Comparison of ENCODE assay signal across 8 cellular contexts in the genomic region with DNA sequence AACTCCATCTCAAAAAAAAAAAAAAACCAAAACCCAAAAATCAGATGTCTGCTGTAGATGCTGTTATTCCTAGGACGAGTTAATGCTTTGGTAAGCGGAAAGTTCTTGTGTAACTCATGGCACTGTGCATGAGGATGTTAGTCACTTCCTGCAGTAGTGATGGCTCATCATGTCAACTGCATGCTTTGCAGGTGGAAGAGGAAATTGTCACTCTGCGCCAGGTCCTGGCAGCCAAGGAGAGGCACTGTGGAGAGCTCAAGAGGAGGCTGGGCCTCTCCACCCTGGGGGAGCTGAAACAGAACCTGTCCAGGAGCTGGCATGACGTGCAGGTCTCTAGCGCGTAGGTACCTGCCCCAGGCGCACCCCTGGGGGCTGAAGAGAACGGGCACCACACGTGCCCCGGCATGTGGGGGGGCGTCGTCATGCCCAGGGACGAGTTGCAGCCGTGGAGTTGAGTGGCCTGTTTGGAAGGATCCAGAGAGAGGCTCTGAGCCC. TPM values are rescaled to one million over a fixed set of nuclear protein-coding genes. Genes with fewer than 3 reads are reported as not detected.
A peak's percentile ranks its signal among the peaks of the same experiment; 100 is the strongest.
DNase-seq lines count a peak whose midpoint lies in the region; ATAC-seq and TF ChIP-seq lines count a peak whose summit lies in the region.

No MANE protein-coding gene starts in this region.

- H3F3A ChIP-seq in Loucy (ENCODE audit: low read depth) = no peaks in the 10 kb centered on the region

- 79 to 87% methylated on average over 12 to 14 of the region's 14 CpGs for WGBS in testis, 2 donors

- no peaks in the 10 kb centered on the region for H3K9me3 ChIP-seq in Loucy (ENCODE audit: insufficient read depth, low read depth, low read length)
- no peaks in the 10 kb centered on the region for H3K9me3 ChIP-seq in Caco-2
- no peaks in the 10 kb centered on the region for H3K9me3 ChIP-seq in testis

- no peak overlapping the region for H3K27ac Mint-ChIP-seq in Caco-2 (ENCODE audit: unreplicated experiment)

- BruUV-seq in Caco-2 (replicated peaks; lab: Mats Ljungman, UMichigan) = no TSS peak

- H3K27me3 Mint-ChIP-seq in Caco-2 (ENCODE audit: insufficient read depth, unreplicated experiment) = no peaks in the 10 kb centered on the region

- H3K4me2 ChIP-seq in Loucy (ENCODE audit: low read depth, low read length, poor library complexity, severe bottlenecking) = peak overlapping the region; percentile 13

- POLR2A ChIA-PET in Caco-2 (lab: Charles Lee) = no interaction called here

- TF ChIP-seq POLR2A in testis (IDR thresholded peaks at IDR 0.05) = no peak

- no peaks in the 10 kb centered on the region for H3K4me1 Mint-ChIP-seq in Caco-2 (ENCODE audit: low read depth, unreplicated experiment)

- ATAC-seq in stimulated activated naive CD8-positive, alpha-beta T cell treated with anti-CD3 and anti-CD28 coated beads, Interleukin-15, Interleukin-2, amounts not matched to agents 100 U/mL and 50 U/mL, for 24 hours = peak; percentile 97

- peaks cover 16% of the 10 kb centered on the region; the same call in 1 of the 2 replicates for H3K79me2 ChIP-seq in Loucy (ENCODE audit: insufficient read depth, low read length)

- no peak overlapping the region for H2AFZ ChIP-seq in Loucy (ENCODE audit: low read length)

- TF ChIP-seq CTCF in Loucy (conservative IDR thresholded peaks at IDR 0.05; ENCODE audit: low read length) (no peak), Caco-2 (IDR thresholded peaks at IDR 0.05; ENCODE audit: insufficient read depth in 1 of 2, low read depth in 1 of 2, low read length in 1 of 2, severe bottlenecking in 1 of 2, unreplicated experiment in 1 of 2) (no peak), testis (IDR thresholded peaks at IDR 0.05) (no peak)

- no peaks in the 10 kb centered on the region for H3K9me2 ChIP-seq in Loucy (replicated peaks; ENCODE audit: low read depth, low read length)

- CTCF ChIA-PET in Caco-2 (lab: Charles Lee) = no interaction called here

- H3K36me3 ChIP-seq in Loucy (ENCODE audit: insufficient read depth, low read length) (peaks cover 45% of the 10 kb centered on the region; the same call in 1 of the 2 replicates), Caco-2 (ENCODE audit: control insufficient read depth, insufficient read depth, low read length) (peaks cover 22% of the 10 kb centered on the region), testis (ENCODE audit: low read depth, missing control alignments) (no peaks in the 10 kb centered on the region)

- H3K36me3 Mint-ChIP-seq in Caco-2 (ENCODE audit: insufficient read depth, unreplicated experiment) = peaks cover 100% of the 10 kb centered on the region

- no peaks in the 10 kb centered on the region for H3K27me3 ChIP-seq in Loucy (ENCODE audit: insufficient read depth, low read length, poor library complexity, severe bottlenecking)
- H3K27me3 ChIP-seq in Caco-2 (replicated peaks; ENCODE audit: control insufficient read depth, insufficient read depth, low read length) = no peaks in the 10 kb centered on the region
- no peaks in the 10 kb centered on the region for H3K27me3 ChIP-seq in testis

- DNase-seq in activated T-cell treated with anti-CD3 and anti-CD28 coated beads, Interleukin-2, amount 50 U/mL, for 48 hours = peak; percentile 60 to 64
- peak; percentile 90 for DNase-seq in cardiac septum (ENCODE audit: low spot score)
- DNase-seq in stimulated activated naive CD8-positive, alpha-beta T cell treated with anti-CD3 and anti-CD28 coated beads, Interleukin-15, Interleukin-2, amounts not matched to agents 100 U/mL and 50 U/mL, for 24 hours = peak; percentile 44
- no peak for DNase-seq in Caco-2
- no peak for DNase-seq in testis
- DNase-seq in NCI-H774 (lab: John Stamatoyannopoulos, UW) = no peak
- DNase-seq in NCI-H2029 (lab: John Stamatoyannopoulos, UW) = no peak

- no peak overlapping the region for H3K4me3 Mint-ChIP-seq in Caco-2 (ENCODE audit: unreplicated experiment)

- H3K27ac ChIP-seq in testis = peak overlapping the region in 1 of 2 donors; percentile 41

- intact Hi-C loops in cardiac septum (cut with DNase I) (no loop called here), Caco-2 (cut with micrococcal nuclease; ENCODE audit: unreplicated experiment) (no loop called here), testis (cut with DNase I; ENCODE audit: low total_unique reads) (no loop called here)

- no peak overlapping the region for H3K4me3 ChIP-seq in Loucy (ENCODE audit: low read length, poor library complexity, severe bottlenecking)
- no peak overlapping the region for H3K4me3 ChIP-seq in Caco-2 (ENCODE audit: low read depth, low read length)
- no peak overlapping the region for H3K4me3 ChIP-seq in testis

- no peaks in the 10 kb centered on the region for H3K9me3 Mint-ChIP-seq in Caco-2 (ENCODE audit: unreplicated experiment)

- H3K9ac ChIP-seq in Loucy (ENCODE audit: low read depth, low read length, poor library complexity, severe bottlenecking) = no peak overlapping the region

- H4K20me1 ChIP-seq in Loucy (ENCODE audit: insufficient read depth, low read length, poor library complexity, severe bottlenecking) = no peaks in the 10 kb centered on the region

- peaks cover 7% of the 10 kb centered on the region for H3K4me1 ChIP-seq in Loucy (ENCODE audit: insufficient read depth, low read length, poor library complexity, severe bottlenecking)
- H3K4me1 ChIP-seq in Caco-2 = no peaks in the 10 kb centered on the region
- H3K4me1 ChIP-seq in testis = no peaks in the 10 kb centered on the region

RNA-seq across cellular contexts. Expression of gene TPD52L2, which starts 8.5 kb away (rescaled TPM):
- total RNA-seq in cardiac septum (72.0 TPM), Caco-2 (2022) (286 and 293 TPM in 2 replicates), testis (100 to 1,000 TPM; 100 to 132 TPM)
- polyA plus RNA-seq in testis (ENCODE audit: insufficient read depth, low read depth, low replicate concordance) = 89.9 TPM

RNA-seq across cellular contexts. Expression of gene ABHD16B, which starts 12.2 kb away (rescaled TPM):
- total RNA-seq in cardiac septum (not detected), Caco-2 (2022) (0.27 TPM in 1 of 2 replicates, not detected in the other), testis (10 to 100 TPM; 13.8 to 20.9 TPM)
- polyA plus RNA-seq in testis (ENCODE audit: insufficient read depth, low read depth, low replicate concordance) = 10.8 TPM

RNA-seq across cellular contexts. Expression of gene DNAJC5, which starts 21.4 kb away (rescaled TPM):
- total RNA-seq in cardiac septum (36.1 TPM), Caco-2 (2022) (117 and 124 TPM in 2 replicates), testis (10 to 100 TPM; 58.2 to 64.8 TPM)
- 35.6 TPM for polyA plus RNA-seq in testis (ENCODE audit: insufficient read depth, low read depth, low replicate concordance)

RNA-seq across cellular contexts. Expression of gene ZBTB46, which starts 42.5 kb away (rescaled TPM):
- 17.4 TPM for total RNA-seq in cardiac septum
- 9.1 and 9.5 TPM in 2 replicates for total RNA-seq in Caco-2 (2022)
- 10 to 100 TPM; 12.5 to 15.4 TPM for total RNA-seq in testis
- 5.2 TPM for polyA plus RNA-seq in testis (ENCODE audit: insufficient read depth, low read depth, low replicate concordance)

Comparison
In these comparisons a context has a peak if more than half of its experiments do, and no peak if none do; other contexts are left out.
1. DNase-seq: peak in activated T-cell treated with anti-CD3 and anti-CD28 coated beads, Interleukin-2, amount 50 U/mL, for 48 hours (2 of 2), cardiac septum (single experiment) and stimulated activated naive CD8-positive, alpha-beta T cell treated with anti-CD3 and anti-CD28 coated beads, Interleukin-15, Interleukin-2, amounts not matched to agents 100 U/mL and 50 U/mL, for 24 hours (single experiment); none in Caco-2 (0 of 2), testis (single experiment), NCI-H774 (single experiment) and NCI-H2029 (single experiment).
2. RNA of gene ABHD16B, which starts 12.2 kb away (total RNA-seq): 13.8 to 20.9 TPM in testis; 0.27 TPM in Caco-2 and not detected in cardiac septum (single experiment); every median in the first group is over 10 times any median in the second.